32 cellular contexts compared by ENCODE assay signal in the genomic region with DNA sequence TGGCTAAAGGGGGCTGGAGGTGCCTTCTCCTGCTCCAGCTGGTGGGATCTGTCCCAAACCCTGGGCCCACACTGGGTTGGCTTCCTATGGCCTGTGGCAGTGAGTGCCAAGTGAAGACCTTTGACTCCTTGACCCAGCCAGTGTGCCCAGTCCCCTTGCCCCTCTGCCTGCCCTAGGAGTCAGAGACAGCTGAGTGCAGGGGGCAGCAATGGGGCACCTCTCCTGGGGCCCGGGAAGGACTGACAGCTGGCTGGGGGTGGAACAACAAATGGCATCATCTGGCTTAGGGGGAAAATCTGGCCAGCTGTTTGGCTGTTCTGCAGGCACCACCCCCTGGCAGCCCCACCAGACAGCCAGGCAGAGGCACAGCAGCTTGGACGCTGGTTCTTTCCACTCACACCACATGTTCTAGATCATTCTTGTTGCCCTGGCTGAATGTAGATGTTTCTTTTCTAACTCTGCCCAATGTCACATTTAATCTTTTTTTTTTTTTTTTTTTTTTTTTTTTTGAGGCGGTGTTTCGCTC. TPM values are rescaled to one million over a fixed set of nuclear protein-coding genes. Genes with fewer than 3 reads are reported as not detected.
DNase-seq lines count a peak whose midpoint lies in the region; ATAC-seq, FAIRE-seq and TF ChIP-seq lines count a peak whose summit lies in the region.
"Had no signal": no experiment of that assay in that cellular context is flagged by ENCODE, and none has a peak within 500 bp of the region (broad histone marks: within the 10 kb centered on the region; RNA-seq: fewer than 3 reads in every experiment).

No MANE protein-coding gene starts in this region.

- peak; percentile 31 for DNase-seq in D721Med (ENCODE audit: insufficient read length, low spot score)
- peak; percentile 53 for DNase-seq in NCI-H1694 (lab: John Stamatoyannopoulos, UW)
- no peak for DNase-seq in WERI-Rb-1
- no peak for DNase-seq in psoas muscle
- no peak for DNase-seq in naive thymus-derived CD8-positive, alpha-beta T cell
- DNase-seq in T-helper 17 cell, result no peak
- DNase-seq in activated naive CD4-positive, alpha-beta T cell treated with anti-CD3 and anti-CD28 coated beads, Interleukin-2, amount 10 ng/mL, durations not matched to agents 7 days and 5 days, result no peak
- DNase-seq: ACHN; activated CD4-positive, alpha-beta T cell treated with anti-CD3 and anti-CD28 coated beads for 36 hours; activated effector memory CD4-positive, alpha-beta T cell treated with Interleukin-2 at 50 U/mL for 16 hours; activated naive CD8-positive, alpha-beta T cell treated with anti-CD3 and anti-CD28 coated beads, Interleukin-2, amount 10 ng/mL, durations not matched to agents 7 days and 5 days; BE2C; DMS79 treated with DMSO at 0.1 percent for 48 hours; GDM1; GOT3; left colon; mammary epithelial cell; NCI-H1092; NCI-H187; NCI-H510A treated with DMSO at 0.1 percent for 48 hours; pancreas; Right ventricle myocardium superior; stimulated activated CD4-positive, alpha-beta T cell treated with anti-CD3 and anti-CD28 coated beads, Interleukin-2, amount 100 ng/mL, for 48 hours; stimulated activated naive CD8-positive, alpha-beta T cell treated with anti-CD3 and anti-CD28 coated beads, Interleukin-15, amount 100 ng/mL, for 72 hours; uterus had no signal

- H3K4me3 Mint-ChIP-seq in naive thymus-derived CD8-positive, alpha-beta T cell, result no peak overlapping the region
- no peak overlapping the region for H3K4me3 Mint-ChIP-seq in T-helper 17 cell
- no peak overlapping the region for H3K4me3 Mint-ChIP-seq in activated naive CD4-positive, alpha-beta T cell treated with anti-CD3 and anti-CD28 coated beads, Interleukin-2, amount 10 ng/mL, durations not matched to agents 7 days and 5 days
- H3K4me3 Mint-ChIP-seq: activated CD4-positive, alpha-beta T cell treated with anti-CD3 and anti-CD28 coated beads for 36 hours; activated naive CD8-positive, alpha-beta T cell treated with anti-CD3 and anti-CD28 coated beads, Interleukin-2, amount 10 ng/mL, durations not matched to agents 7 days and 5 days; IgD-negative memory B cell; stimulated activated naive CD8-positive, alpha-beta T cell treated with anti-CD3 and anti-CD28 coated beads, Interleukin-15, amount 100 ng/mL, for 72 hours had no signal

- H3K36me3 ChIP-seq in WERI-Rb-1 (no peaks in the 10 kb centered on the region), psoas muscle (ENCODE audit: insufficient read depth in 1 of 2, low read depth in 1 of 2) (no peaks in the 10 kb centered on the region)
- H3K36me3 ChIP-seq: BE2C, cardiac muscle cell, pancreas, thoracic aorta, uterus had no signal

- H3K27me3 ChIP-seq in WERI-Rb-1 (ENCODE audit: insufficient read depth, low read depth, severe bottlenecking) (no peaks in the 10 kb centered on the region), psoas muscle (ENCODE audit: insufficient read depth in 3 of 3, low read length in 2 of 3) (no peaks in the 10 kb centered on the region)
- H3K27me3 ChIP-seq: BE2C, cardiac muscle cell, pancreas, uterus had no signal

- TF ChIP-seq CTCF in D721Med (IDR thresholded peaks at IDR 0.05; ENCODE audit: insufficient read depth, missing control alignments) (no peak), WERI-Rb-1 (IDR thresholded peaks at IDR 0.05; ENCODE audit: low read depth, low read length) (no peak), psoas muscle (IDR thresholded peaks at IDR 0.05) (no peak)

- POLR2A ChIA-PET in naive thymus-derived CD8-positive, alpha-beta T cell (lab: Charles Lee), result interaction anchor here (0.7 kb wide), 2 partner anchors 53 to 491 kb away, joined by 5 to 6 read pairs; partner anchors contain the start of gene DUSP3

- peaks cover under 1 to 12% (median 4%) of the 10 kb centered on the region in 5 donors for H3K27me3 Mint-ChIP-seq in naive thymus-derived CD8-positive, alpha-beta T cell
- H3K27me3 Mint-ChIP-seq in T-helper 17 cell, result peaks cover 19% of the 10 kb centered on the region
- peaks cover 40% of the 10 kb centered on the region for H3K27me3 Mint-ChIP-seq in activated naive CD4-positive, alpha-beta T cell treated with anti-CD3 and anti-CD28 coated beads, Interleukin-2, amount 10 ng/mL, durations not matched to agents 7 days and 5 days
- H3K27me3 Mint-ChIP-seq: IgD-negative memory B cell had no signal

- no peaks in the 10 kb centered on the region for H3K4me1 ChIP-seq in psoas muscle
- H3K4me1 ChIP-seq: BE2C, pancreas, uterus had no signal

- 48 to 62% (median 55%) methylated on average over 4 of the region's 4 CpGs for WGBS in psoas muscle, 3 donors

- H3K4me3 ChIP-seq in WERI-Rb-1 (ENCODE audit: low read depth, low read length), result no peak overlapping the region
- no peak overlapping the region for H3K4me3 ChIP-seq in psoas muscle
- H3K4me3 ChIP-seq: cardiac muscle cell, pancreas, thoracic aorta, uterus had no signal

- FAIRE-seq in D721Med (lab: Jason Lieb, UNC), result no peak
- FAIRE-seq: astrocyte, colon, endothelial cell of umbilical vein, pancreas had no signal

- peak in 3 of 4 donors; percentile 32 to 48 (median 41) for ATAC-seq in psoas muscle
- ATAC-seq in naive thymus-derived CD8-positive, alpha-beta T cell, result no peak
- ATAC-seq in T-helper 17 cell, result no peak
- ATAC-seq: activated CD4-positive, alpha-beta T cell treated with anti-CD3 and anti-CD28 coated beads for 36 hours; left colon; pancreas; stimulated activated naive CD8-positive, alpha-beta T cell treated with anti-CD3 and anti-CD28 coated beads, Interleukin-15, amount 100 ng/mL, for 72 hours had no signal

- H3K27ac Mint-ChIP-seq in naive thymus-derived CD8-positive, alpha-beta T cell, result no peak overlapping the region
- H3K27ac Mint-ChIP-seq in T-helper 17 cell, result no peak overlapping the region
- no peak overlapping the region for H3K27ac Mint-ChIP-seq in activated naive CD4-positive, alpha-beta T cell treated with anti-CD3 and anti-CD28 coated beads, Interleukin-2, amount 10 ng/mL, durations not matched to agents 7 days and 5 days
- H3K27ac Mint-ChIP-seq: activated CD4-positive, alpha-beta T cell treated with anti-CD3 and anti-CD28 coated beads for 36 hours; activated naive CD8-positive, alpha-beta T cell treated with anti-CD3 and anti-CD28 coated beads, Interleukin-2, amount 10 ng/mL, durations not matched to agents 7 days and 5 days had no signal

- H3K9me3 ChIP-seq in WERI-Rb-1 (ENCODE audit: severe bottlenecking), result no peaks in the 10 kb centered on the region
- H3K9me3 ChIP-seq in psoas muscle, result no peaks in the 10 kb centered on the region
- H3K9me3 ChIP-seq in T-helper 17 cell (ENCODE audit: control insufficient read depth, low read length, poor library complexity, severe bottlenecking), result no peaks in the 10 kb centered on the region
- H3K9me3 ChIP-seq: BE2C, pancreas, thoracic aorta, uterus had no signal

- H3K4me1 Mint-ChIP-seq in naive thymus-derived CD8-positive, alpha-beta T cell, result peaks cover 0 to 6% (median 3%) of the 10 kb centered on the region in 4 donors
- H3K4me1 Mint-ChIP-seq in T-helper 17 cell, result peaks cover 9% of the 10 kb centered on the region
- H3K4me1 Mint-ChIP-seq in activated naive CD4-positive, alpha-beta T cell treated with anti-CD3 and anti-CD28 coated beads, Interleukin-2, amount 10 ng/mL, durations not matched to agents 7 days and 5 days, result no peaks in the 10 kb centered on the region
- H3K4me1 Mint-ChIP-seq: activated CD4-positive, alpha-beta T cell treated with anti-CD3 and anti-CD28 coated beads for 36 hours; IgD-negative memory B cell; stimulated activated naive CD8-positive, alpha-beta T cell treated with anti-CD3 and anti-CD28 coated beads, Interleukin-15, amount 100 ng/mL, for 72 hours had no signal

- intact Hi-C loops in psoas muscle (cut with DNase I), result no loop called here

- H3K9me3 Mint-ChIP-seq in naive thymus-derived CD8-positive, alpha-beta T cell, result peaks cover 0 to 1% (median 0%) of the 10 kb centered on the region in 9 donors
- H3K9me3 Mint-ChIP-seq in activated naive CD4-positive, alpha-beta T cell treated with anti-CD3 and anti-CD28 coated beads, Interleukin-2, amount 10 ng/mL, durations not matched to agents 7 days and 5 days, result no peaks in the 10 kb centered on the region
- H3K9me3 Mint-ChIP-seq: activated naive CD8-positive, alpha-beta T cell treated with anti-CD3 and anti-CD28 coated beads, Interleukin-2, amount 10 ng/mL, durations not matched to agents 7 days and 5 days; IgD-negative memory B cell; stimulated activated naive CD8-positive, alpha-beta T cell treated with anti-CD3 and anti-CD28 coated beads, Interleukin-15, amount 100 ng/mL, for 72 hours had no signal

- CTCF ChIA-PET in activated naive CD4-positive, alpha-beta T cell treated with anti-CD3 and anti-CD28 coated beads, Interleukin-2, amount 10 ng/mL, durations not matched to agents 7 days and 5 days (lab: Charles Lee), result no interaction called here

- H3K27ac ChIP-seq in WERI-Rb-1 (peak overlapping the region; percentile 8; the same call in 1 of the 2 replicates), psoas muscle (no peak overlapping the region)
- H3K27ac ChIP-seq: cardiac muscle cell, pancreas, thoracic aorta, uterus had no signal

- no peaks in the 10 kb centered on the region for H3K36me3 Mint-ChIP-seq in naive thymus-derived CD8-positive, alpha-beta T cell
- H3K36me3 Mint-ChIP-seq in T-helper 17 cell (ENCODE audit: low read depth), result peaks cover 3% of the 10 kb centered on the region
- no peaks in the 10 kb centered on the region for H3K36me3 Mint-ChIP-seq in activated naive CD4-positive, alpha-beta T cell treated with anti-CD3 and anti-CD28 coated beads, Interleukin-2, amount 10 ng/mL, durations not matched to agents 7 days and 5 days
- H3K36me3 Mint-ChIP-seq: activated naive CD8-positive, alpha-beta T cell treated with anti-CD3 and anti-CD28 coated beads, Interleukin-2, amount 10 ng/mL, durations not matched to agents 7 days and 5 days; IgD-negative memory B cell had no signal

RNA-seq across cellular contexts. Expression of gene SLC4A1, which starts 1.9 kb away (rescaled TPM):
- total RNA-seq in psoas muscle (1 to 10 TPM in 2 of 4 donors, under 1 TPM in 1, not detected in 1; 0.26 to 7.2 (median 2.2) TPM), T-helper 17 cell (not detected)
- under 1 TPM in 1 of 3 donors, not detected in 2; 0.29 TPM for polyA plus RNA-seq in psoas muscle
- not detected for total RNA-seq in naive thymus-derived CD8-positive, alpha-beta T cell
- polyA plus RNA-seq in naive thymus-derived CD8-positive, alpha-beta T cell, result not detected
- total RNA-seq: activated CD4-positive, alpha-beta T cell treated with anti-CD3 and anti-CD28 coated beads for 36 hours; activated naive CD8-positive, alpha-beta T cell treated with anti-CD3 and anti-CD28 coated beads, Interleukin-2, amount 10 ng/mL, durations not matched to agents 7 days and 5 days; astrocyte; cardiac muscle cell; endothelial cell of umbilical vein; glomerular endothelial cell; left colon; mammary epithelial cell had no signal
- polyA plus RNA-seq: cardiac muscle cell, endothelial cell of umbilical vein, IgD-negative memory B cell, mammary epithelial cell, pancreas had no signal

RNA-seq across cellular contexts. Expression of gene RUNDC3A, which starts 38.5 kb away (rescaled TPM):
- total RNA-seq in psoas muscle (under 1 TPM in 1 of 4 donors, not detected in 3; 0.39 TPM), T-helper 17 cell (under 1 TPM; 0.37 to 0.55 TPM)
- under 1 TPM; 0.09 to 0.21 (median 0.11) TPM for polyA plus RNA-seq in psoas muscle
- total RNA-seq in naive thymus-derived CD8-positive, alpha-beta T cell, result not detected
- not detected for polyA plus RNA-seq in naive thymus-derived CD8-positive, alpha-beta T cell
- total RNA-seq: endothelial cell of umbilical vein had no signal
- polyA plus RNA-seq: IgD-negative memory B cell had no signal

RNA-seq across cellular contexts. Expression of gene UBTF, which starts 50.4 kb away (rescaled TPM):
- total RNA-seq in psoas muscle, result 10 to 100 TPM; 42.3 to 67.5 (median 49.9) TPM
- 10 to 100 TPM; 36.0 to 49.4 (median 36.1) TPM for polyA plus RNA-seq in psoas muscle
- total RNA-seq in naive thymus-derived CD8-positive, alpha-beta T cell, result 100 to 1,000 TPM; 348 to 362 TPM
- 10 to 100 TPM; 41.5 to 94.2 (median 73.3) TPM for polyA plus RNA-seq in naive thymus-derived CD8-positive, alpha-beta T cell
- 100 to 1,000 TPM; 121 to 140 TPM for total RNA-seq in T-helper 17 cell

RNA-seq across cellular contexts. Expression of gene SLC25A39, which starts 54.8 kb away (rescaled TPM):
- total RNA-seq in psoas muscle, result 10 to 100 TPM; 36.4 to 57.8 (median 41.0) TPM
- polyA plus RNA-seq in psoas muscle, result 10 to 100 TPM; 37.1 to 79.3 (median 42.4) TPM
- total RNA-seq in naive thymus-derived CD8-positive, alpha-beta T cell, result 10 to 100 TPM; 94.9 to 98.8 TPM
- 100 to 1,000 TPM; 133 to 176 (median 162) TPM for polyA plus RNA-seq in naive thymus-derived CD8-positive, alpha-beta T cell
- total RNA-seq in T-helper 17 cell, result 10 to 100 TPM; 75.9 to 76.5 TPM

Comparison
In these comparisons a context has a peak if more than half of its experiments do, and no peak if none do; other contexts are left out.
1. DNase-seq: peak in D721Med (single experiment) and NCI-H1694 (single experiment); none in WERI-Rb-1 (single experiment), psoas muscle (0 of 2), naive thymus-derived CD8-positive, alpha-beta T cell (0 of 10), T-helper 17 cell (0 of 3) and activated naive CD4-positive, alpha-beta T cell treated with anti-CD3 and anti-CD28 coated beads, Interleukin-2, amount 10 ng/mL, durations not matched to agents 7 days and 5 days (single experiment).
2. ATAC-seq: peak in psoas muscle (3 of 4); none in naive thymus-derived CD8-positive, alpha-beta T cell (0 of 2) and T-helper 17 cell (single experiment).